In the genomic region with DNA sequence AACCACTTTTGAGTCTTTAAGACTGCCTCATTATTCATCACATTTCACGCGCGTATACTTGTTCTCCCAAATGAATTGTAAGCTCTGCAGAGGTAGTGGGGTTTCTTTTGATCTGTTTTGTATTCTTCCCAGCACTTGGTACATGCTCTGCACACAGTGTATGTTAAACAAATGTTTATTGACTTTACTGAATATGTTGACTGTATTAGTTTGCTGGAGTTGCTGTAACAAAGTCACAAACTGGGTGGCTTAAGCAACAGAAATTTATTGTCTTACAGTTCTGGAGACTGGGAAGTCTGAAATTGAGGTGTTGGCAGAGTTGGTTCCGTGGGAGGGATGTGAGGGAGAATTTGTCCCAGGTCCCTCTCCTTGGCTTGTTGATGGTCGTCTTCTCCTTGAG, we compare ENCODE assay signal across 25 cellular contexts.
"Had no signal": no experiment of that assay in that cellular context is flagged by ENCODE, and none has a peak within 500 bp of the region (broad histone marks: within the 10 kb centered on the region; RNA-seq: fewer than 3 reads in every experiment).

No MANE protein-coding gene starts in this region.

- H3K4me3 Mint-ChIP-seq: dendritic cell treated with granulocyte-macrophage colony-stimulating factor and Interleukin-4, amounts not matched to agents 40 ng/mL and 50 ng/mL, for 4 days; effector memory CD8-positive, alpha-beta T cell; endodermal cell had no signal

- H3K27me3 ChIP-seq: colonic mucosa, gastrocnemius medialis, left lung had no signal

- H3K27ac Mint-ChIP-seq: dendritic cell treated with granulocyte-macrophage colony-stimulating factor and Interleukin-4, amounts not matched to agents 40 ng/mL and 50 ng/mL, for 4 days; effector memory CD8-positive, alpha-beta T cell; endodermal cell had no signal

- H3K9me3 ChIP-seq: colonic mucosa, esophagus squamous epithelium, gastrocnemius medialis, heart right ventricle, left lung, lower lobe of right lung had no signal

- FAIRE-seq: endometrium, islet of Langerhans, keratinocyte had no signal

- DNase-seq: colonic mucosa; cortex of kidney; effector CD8-positive, alpha-beta T cell; effector memory CD8-positive, alpha-beta T cell; endodermal cell; erythroblast; esophagus squamous epithelium; foreskin fibroblast; foreskin melanocyte; gastrocnemius medialis; glutamatergic neuron; heart right ventricle; hippocampal formation; left cardiac atrium; left lung; left ventricle myocardium superior; lower lobe of right lung; mesenchymal stem cell; midbrain had no signal

- H3K9me3 Mint-ChIP-seq: dendritic cell treated with granulocyte-macrophage colony-stimulating factor and Interleukin-4, amounts not matched to agents 40 ng/mL and 50 ng/mL, for 4 days; effector memory CD8-positive, alpha-beta T cell; endodermal cell had no signal

- ATAC-seq: effector memory CD8-positive, alpha-beta T cell; esophagus mucosa; gastrocnemius medialis; heart right ventricle; left cardiac atrium; left lung; left ventricle myocardium superior; lower lobe of right lung had no signal

- H3K36me3 ChIP-seq: colonic mucosa, esophagus squamous epithelium, gastrocnemius medialis, heart right ventricle, left lung, lower lobe of right lung had no signal

- H3K27ac ChIP-seq: colonic mucosa, epithelial cell of prostate, esophagus squamous epithelium, gastrocnemius medialis, heart right ventricle, left lung, lower lobe of right lung had no signal

- H3K4me1 ChIP-seq: colonic mucosa, esophagus squamous epithelium, left lung, lower lobe of right lung had no signal

- H3K27me3 Mint-ChIP-seq: dendritic cell treated with granulocyte-macrophage colony-stimulating factor and Interleukin-4, amounts not matched to agents 40 ng/mL and 50 ng/mL, for 4 days had no signal

- H3K4me3 ChIP-seq: colonic mucosa, esophagus squamous epithelium, gastrocnemius medialis, heart right ventricle, left lung, lower lobe of right lung had no signal
